Comparison of ENCODE assay signal across 32 cellular contexts in genomic region chr2:166211079-166211478, GRCh38.
"Had no signal": no experiment of that assay in that cellular context is flagged by ENCODE, and none has a peak within 500 bp of the region (broad histone marks: within the 10 kb centered on the region; RNA-seq: fewer than 3 reads in every experiment).

No MANE protein-coding gene starts in this region.

- H3K36me3 ChIP-seq: adrenal gland, brain microvascular endothelial cell, breast epithelium had no signal

- DNase-seq: activated B cell treated with CpG ODN at 0.5 μM for 24 hours; activated CD4-positive, alpha-beta memory T cell treated with anti-CD3 and anti-CD28 coated beads for 36 hours; activated CD4-positive, alpha-beta T cell treated with anti-CD3 and anti-CD28 coated beads for 4 hours; activated CD4-positive, alpha-beta T cell treated with anti-CD3 and anti-CD28 coated beads, Interleukin-2, amount 10 ng/mL, durations not matched to agents 24 days and 14 days; activated CD4-positive, alpha-beta T cell treated with anti-CD3 and anti-CD28 coated beads, Interleukin-2, amount 50 U/mL, for 1 hour; activated CD4-positive, alpha-beta T cell treated with anti-CD3 and anti-CD28 coated beads, Interleukin-2, amount 50 U/mL, for 4 hours; activated CD4-positive, CD25-positive, alpha-beta regulatory T cell treated with anti-CD3 and anti-CD28 coated beads, Interleukin-2, amount 50 U/mL, for 72 hours; activated CD8-positive, alpha-beta memory T cell treated with anti-CD3 and anti-CD28 coated beads, Interleukin-2, amount 50 U/mL, for 4 hours; activated CD8-positive, alpha-beta T cell treated with anti-CD3 and anti-CD28 coated beads for 36 hours; activated effector memory CD4-positive, alpha-beta T cell treated with anti-CD3 and anti-CD28 coated beads, Interleukin-2, amount 50 U/mL, for 16 hours; activated gamma-delta T cell treated with Interleukin-2 at 50 U/mL for 16 hours; activated naive CD4-positive, alpha-beta T cell; activated naive CD4-positive, alpha-beta T cell treated with anti-CD3 and anti-CD28 coated beads for 36 hours; activated naive CD4-positive, alpha-beta T cell treated with anti-CD3 and anti-CD28 coated beads, Interleukin-2, amount 50 U/mL, for 16 hours; activated naive CD8-positive, alpha-beta T cell treated with anti-CD3 and anti-CD28 coated beads for 36 hours; activated T-cell treated with anti-CD3 and anti-CD28 coated beads for 4 hours; activated T-cell treated with anti-CD3 and anti-CD28 coated beads, Interleukin-2, amount 50 U/mL, for 1 hour; activated T-cell treated with anti-CD3 and anti-CD28 coated beads, Interleukin-2, amount 50 U/mL, for 4 hours; activated T-cell treated with anti-CD3 and anti-CD28 coated beads, Interleukin-2, amount 50 U/mL, for 72 hours; adrenal gland; amniotic stem cell; aorta; body of pancreas; brain microvascular endothelial cell; central memory CD4-positive, alpha-beta T cell; T-helper 2 cell; T-helper 9 cell had no signal

- ATAC-seq: activated CD8-positive, alpha-beta T cell treated with anti-CD3 and anti-CD28 coated beads for 36 hours; activated naive CD4-positive, alpha-beta T cell treated with anti-CD3 and anti-CD28 coated beads, Interleukin-2, amount 50 U/mL, for 72 hours; activated T-cell treated with anti-CD3 and anti-CD28 coated beads, Interleukin-2, amount 50 U/mL, for 4 hours; activated T-cell treated with anti-CD3 and anti-CD28 coated beads, Interleukin-2, amount 50 U/mL, for 72 hours; activated T-helper 17 cell treated with anti-CD3 and anti-CD28 coated beads, Interleukin-2, amount 50 U/mL, for 72 hours; body of pancreas had no signal

- H3K4me1 ChIP-seq: adrenal gland, body of pancreas, breast epithelium had no signal

- H3K27me3 ChIP-seq: adrenal gland, body of pancreas, brain microvascular endothelial cell, breast epithelium had no signal

- FAIRE-seq: astrocyte had no signal

- H3K27ac ChIP-seq: adrenal gland, body of pancreas, brain microvascular endothelial cell, breast epithelium, VCaP had no signal

- H3K4me3 ChIP-seq: adrenal gland, body of pancreas, breast epithelium had no signal
